In the genomic region with DNA sequence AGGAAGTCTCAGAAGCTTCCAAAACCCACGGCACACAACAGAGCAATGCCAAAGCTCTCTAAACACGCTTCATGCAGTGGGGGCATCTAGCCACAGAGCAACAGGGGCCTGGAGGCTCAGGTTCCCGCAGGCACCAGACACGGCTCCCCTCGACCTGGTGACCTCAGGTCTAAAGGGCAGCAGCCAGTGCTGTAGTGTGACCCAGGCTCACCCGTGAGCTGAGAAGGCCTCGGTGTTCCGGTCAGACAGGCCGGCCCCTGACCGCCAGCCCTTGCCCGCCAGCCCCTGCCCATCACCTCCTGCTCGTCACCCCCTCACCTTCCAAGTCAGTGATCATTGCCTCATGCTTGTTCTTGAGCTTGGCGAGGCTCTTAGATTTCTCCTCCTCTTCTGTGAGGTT, we compare ENCODE assay signal across 12 cellular contexts.
"Had no signal": no experiment of that assay in that cellular context is flagged by ENCODE, and none has a peak within 500 bp of the region (broad histone marks: within the 10 kb centered on the region; RNA-seq: fewer than 3 reads in every experiment).

No MANE protein-coding gene starts in this region.

- H3K9me3 Mint-ChIP-seq: activated T-cell treated with anti-CD3 and anti-CD28 coated beads, Interleukin-2, amount 50 U/mL, for 4 hours; central memory CD8-positive, alpha-beta T cell had no signal

- ATAC-seq: activated CD8-positive, alpha-beta memory T cell treated with anti-CD3 and anti-CD28 coated beads, Interleukin-2, amount 10 ng/mL, durations not matched to agents 7 days and 5 days; activated T-cell treated with anti-CD3 and anti-CD28 coated beads, Interleukin-2, amount 50 U/mL, for 4 hours; gastrocnemius medialis had no signal

- H3K27me3 Mint-ChIP-seq: activated CD8-positive, alpha-beta memory T cell treated with anti-CD3 and anti-CD28 coated beads, Interleukin-2, amount 10 ng/mL, durations not matched to agents 7 days and 5 days; central memory CD8-positive, alpha-beta T cell had no signal

- DNase-seq: activated CD4-positive, alpha-beta T cell treated with anti-CD3 and anti-CD28 coated beads, Interleukin-2, amount 50 U/mL, for 4 hours; activated CD8-positive, alpha-beta memory T cell treated with anti-CD3 and anti-CD28 coated beads, Interleukin-2, amount 10 ng/mL, durations not matched to agents 7 days and 5 days; activated gamma-delta T cell treated with Interleukin-2 at 50 U/mL for 16 hours; activated T-cell treated with anti-CD3 and anti-CD28 coated beads, Interleukin-2, amount 50 U/mL, for 4 hours; cortex of kidney; effector CD8-positive, alpha-beta T cell; gastrocnemius medialis; midbrain; small intestine; stimulated activated CD4-positive, alpha-beta T cell treated with anti-CD3 and anti-CD28 coated beads, Interleukin-1b, Interleukin-23, amount 100 ng/mL, for 48 hours; stimulated activated naive CD4-positive, alpha-beta T cell had no signal

- H3K4me3 Mint-ChIP-seq: activated CD8-positive, alpha-beta memory T cell treated with anti-CD3 and anti-CD28 coated beads, Interleukin-2, amount 10 ng/mL, durations not matched to agents 7 days and 5 days; activated T-cell treated with anti-CD3 and anti-CD28 coated beads, Interleukin-2, amount 50 U/mL, for 4 hours; central memory CD8-positive, alpha-beta T cell had no signal
